Comparison of ENCODE assay signal across 13 cellular contexts in the genomic region with DNA sequence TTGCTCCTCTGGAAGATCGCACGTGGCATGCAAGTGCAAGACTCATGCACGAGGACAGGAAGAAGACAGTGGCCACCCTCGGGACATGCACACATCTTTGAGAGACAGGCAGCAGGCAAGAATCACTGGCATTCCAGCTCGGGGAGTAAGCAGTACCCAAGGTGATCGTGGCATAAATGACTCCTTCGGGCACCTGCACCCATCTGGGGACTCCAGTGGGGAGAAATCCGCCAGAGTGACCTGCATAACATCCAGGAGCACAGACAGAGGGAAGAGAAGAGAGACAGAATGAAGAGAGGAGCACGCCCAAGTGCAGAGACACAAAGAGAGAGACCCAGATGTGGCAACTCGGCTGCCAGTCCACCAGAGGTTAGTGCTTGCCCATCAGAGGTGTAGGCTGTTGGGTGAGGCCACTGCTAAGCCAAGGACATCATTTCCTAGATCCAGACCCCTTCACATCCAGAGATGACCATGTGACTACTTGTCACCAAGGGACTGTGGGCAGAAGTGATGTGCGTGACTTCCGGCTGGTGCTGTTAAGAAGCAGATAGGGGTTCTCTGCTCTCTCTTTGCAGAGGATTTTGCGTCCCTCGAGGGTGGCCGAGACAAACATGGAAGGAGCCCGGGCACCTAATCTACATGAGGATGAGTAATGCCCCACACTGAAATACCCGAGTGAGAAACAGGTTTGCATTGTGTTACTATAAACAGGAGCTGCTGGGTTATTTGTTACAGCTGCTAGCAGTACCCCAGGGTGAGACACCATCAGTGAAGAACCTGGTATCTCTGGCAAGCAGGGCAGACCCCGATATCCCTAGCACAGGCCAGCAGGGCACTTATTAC.
"Had no signal": no experiment of that assay in that cellular context is flagged by ENCODE, and none has a peak within 500 bp of the region (broad histone marks: within the 10 kb centered on the region; RNA-seq: fewer than 3 reads in every experiment).

No MANE protein-coding gene starts in this region.

- H3K4me1 Mint-ChIP-seq: activated naive CD4-positive, alpha-beta T cell treated with anti-CD3 and anti-CD28 coated beads, Interleukin-2, amount 50 U/mL, for 24 hours; immature natural killer cell; naive thymus-derived CD4-positive, alpha-beta T cell had no signal

- H3K9me3 Mint-ChIP-seq: activated naive CD4-positive, alpha-beta T cell treated with anti-CD3 and anti-CD28 coated beads, Interleukin-2, amount 50 U/mL, for 24 hours; activated T-helper 2 cell treated with anti-CD3 and anti-CD28 coated beads, Interferon-gamma antibody, Interleukin-2, Interleukin-4, amounts not matched to agents 10 μg/mL and 5 μg/mL and 100 μg/mL, durations not matched to agents 14 hours and 24 hours and 36 hours; immature natural killer cell; naive thymus-derived CD4-positive, alpha-beta T cell had no signal

- H3K36me3 Mint-ChIP-seq: activated naive CD4-positive, alpha-beta T cell treated with anti-CD3 and anti-CD28 coated beads, Interleukin-2, amount 50 U/mL, for 24 hours; immature natural killer cell; naive thymus-derived CD4-positive, alpha-beta T cell had no signal

- H3K27me3 ChIP-seq: body of pancreas, right lobe of liver had no signal

- H3K27ac ChIP-seq: body of pancreas, psoas muscle, right lobe of liver had no signal

- H3K4me1 ChIP-seq: body of pancreas, psoas muscle, right lobe of liver had no signal

- H3K36me3 ChIP-seq: right lobe of liver had no signal

- ATAC-seq: body of pancreas; naive thymus-derived CD4-positive, alpha-beta T cell had no signal

- H3K27me3 Mint-ChIP-seq: activated naive CD4-positive, alpha-beta T cell treated with anti-CD3 and anti-CD28 coated beads, Interleukin-2, amount 50 U/mL, for 24 hours had no signal

- H3K27ac Mint-ChIP-seq: activated naive CD4-positive, alpha-beta T cell treated with anti-CD3 and anti-CD28 coated beads, Interleukin-2, amount 50 U/mL, for 24 hours; activated T-helper 2 cell treated with anti-CD3 and anti-CD28 coated beads, Interferon-gamma antibody, Interleukin-2, Interleukin-4, amounts not matched to agents 10 μg/mL and 5 μg/mL and 100 μg/mL, durations not matched to agents 14 hours and 24 hours and 36 hours; immature natural killer cell; naive thymus-derived CD4-positive, alpha-beta T cell had no signal

- H3K4me3 Mint-ChIP-seq: activated naive CD4-positive, alpha-beta T cell treated with anti-CD3 and anti-CD28 coated beads, Interleukin-2, amount 50 U/mL, for 24 hours; immature natural killer cell; naive thymus-derived CD4-positive, alpha-beta T cell had no signal

- H3K4me3 ChIP-seq: body of pancreas, psoas muscle, right lobe of liver had no signal

- DNase-seq: activated CD4-positive, alpha-beta T cell treated with anti-CD3 and anti-CD28 coated beads, Interleukin-2, amount 50 U/mL, for 1 hour; activated T-cell treated with anti-CD3 and anti-CD28 coated beads for 4 hours; body of pancreas; effector memory CD4-positive, alpha-beta T cell; immature natural killer cell; naive thymus-derived CD4-positive, alpha-beta T cell; occipital lobe; psoas muscle; right lobe of liver; stimulated activated CD4-positive, alpha-beta T cell treated with anti-CD3 and anti-CD28 coated beads, Interleukin-4, amount 100 ng/mL, for 24 hours; T-helper 2 cell had no signal

- H3K9me3 ChIP-seq: body of pancreas, psoas muscle, right lobe of liver had no signal
